ENCODE assay signal across 8 cellular contexts in genomic region chr22:18078329-18079041, GRCh38. TPM values are rescaled to one million over a fixed set of nuclear protein-coding genes. Genes with fewer than 3 reads are reported as not detected.
DNase-seq lines count a peak whose midpoint lies in the region; ATAC-seq, FAIRE-seq and TF ChIP-seq lines count a peak whose summit lies in the region.

No MANE protein-coding gene starts in this region.

- no peaks in the 10 kb centered on the region for H3K27me3 ChIP-seq in GM12878 (replicated peaks in 1 of 2; ENCODE audit: control insufficient read depth in 2 of 2, insufficient read depth in 2 of 2, low read length in 1 of 2)

- TF ChIP-seq EP300 in GM12878 (IDR thresholded peaks at IDR 0.05; ENCODE audit: borderline replicate concordance in 1 of 2, control insufficient read depth in 1 of 2, low read depth in 2 of 2, low read length in 2 of 2): no peak

- H3K4me1 ChIP-seq in GM12878 (ENCODE audit: control insufficient read depth, insufficient read depth, low read length): no peaks in the 10 kb centered on the region

- 0 out of 6 replicates have a peak, but pooled peaks of 2 of the 3 experiments have one; percentile 8 to 13 for TF ChIP-seq CTCF in GM12878 (IDR thresholded peaks at IDR 0.05 in 2 of 3, conservative IDR thresholded peaks at IDR 0.05 in 1 of 3; ENCODE audit: control insufficient read depth in 2 of 3, extremely low read depth in 1 of 3, insufficient read depth in 1 of 3, low read depth in 3 of 3, low read length in 3 of 3)

- peaks cover 65% of the 10 kb centered on the region for H3K79me2 ChIP-seq in GM12878 (ENCODE audit: control insufficient read depth, insufficient read depth, low read length)

- peak overlapping the region; percentile 62 for H3K4me2 ChIP-seq in GM12878 (ENCODE audit: control insufficient read depth, insufficient read depth)

- DNase-seq in DMS 273 (lab: John Stamatoyannopoulos, UW; ENCODE audit: unreplicated experiment) (peak; percentile 63), DMS 273 treated with DMSO at 0.1 percent for 48 hours (lab: John Stamatoyannopoulos, UW) (no peak), SK-N-MC (ENCODE audit: low read depth, low spot score) (no peak), GM12878 (ENCODE audit: low read depth, low spot score) (no peak), iris pigment epithelial cell (ENCODE audit: low read depth) (peak; percentile 36), NCI-H1694 treated with DMSO at 0.1 percent for 48 hours (lab: John Stamatoyannopoulos, UW) (no peak)
- DNase-seq in stimulated activated CD4-positive, alpha-beta T cell treated with anti-CD3 and anti-CD28 coated beads, Interleukin-4, amount 100 ng/mL, for 24 hours: peak; percentile 45

- no peak for FAIRE-seq in GM12878 (lab: Jason Lieb, UNC)

- peak; percentile 13 for ATAC-seq in HG03039 (IDR thresholded peaks at IDR 0.05; ENCODE audit: unreplicated experiment)
- ATAC-seq in GM12878: peak; percentile 75

- H3K27ac ChIP-seq in SK-N-MC: no peak overlapping the region
- peak overlapping the region; percentile 94 for H3K27ac ChIP-seq in GM12878 (ENCODE audit: control insufficient read depth, insufficient read depth)

- CTCF ChIA-PET in GM12878 (lab: Yijun Ruan, JAX): interaction anchor here (0.7 to 7.4 kb wide), 17 partner anchors 11 to 282 kb away, joined by 3 to 167 read pairs (median 9); partner anchors contain the start of genes MICAL3, TUBA8 and USP18

- peak; percentile 28; the same call in 1 of the 2 replicates for TF ChIP-seq RAD21 in GM12878 (IDR thresholded peaks at IDR 0.05; ENCODE audit: insufficient read depth, low read depth, low read length)

- POLR2A ChIA-PET in GM12878 (lab: Charles Lee): interaction anchor here (0.6 to 2.8 kb wide), 8 partner anchors 13 to 862 kb away, joined by 3 to 27 read pairs (median 4); partner anchors contain the start of genes TUBA8 and USP18

- RAD21 ChIA-PET in GM12878 (lab: Charles Lee; ENCODE audit: unreplicated experiment): interaction anchor here (0.7 to 4.9 kb wide), 22 partner anchors 10 to 520 kb away, joined by 3 to 78 read pairs (median 7); partner anchors contain the start of genes TUBA8 and USP18

- SMC1A ChIA-PET in GM12878 (lab: Charles Lee; ENCODE audit: uncharacterized antibody, unreplicated experiment): interaction anchor here (0.7 to 10.0 kb wide), 22 partner anchors 11 to 338 kb away, joined by 3 to 98 read pairs (median 10); partner anchors contain the start of genes MICAL3 and USP18

- no peaks in the 10 kb centered on the region for H4K20me1 ChIP-seq in GM12878 (ENCODE audit: control insufficient read depth, insufficient read depth)

- intact Hi-C loops in GM12878 (cut with micrococcal nuclease; ENCODE audit: unreplicated experiment): loop anchor here (5.0 kb wide), 2 partner anchors 186 to 521 kb away; no protein-coding TSS in a partner anchor

- in situ Hi-C loops in GM12878 (cut with MboI): no loop called here

- H3K9me3 ChIP-seq in SK-N-MC (ENCODE audit: low read depth, low read length) (no peaks in the 10 kb centered on the region), GM12878 (replicated peaks; ENCODE audit: control insufficient read depth, insufficient read depth, low read length) (no peaks in the 10 kb centered on the region; the same call in 2 of the 3 replicates)

- H2AFZ ChIP-seq in GM12878 (ENCODE audit: control insufficient read depth, low read depth, low read length): peak overlapping the region; percentile 49; the same call in 1 of the 2 replicates

- WGBS in GM12878 (ENCODE audit: insufficient coverage, insufficient replicate concordance, low lambda C conversion rate, missing lambda C conversion rate): 4% methylated on average over 42 of the region's 45 CpGs

- BruUV-seq in GM12878 (replicated peaks; lab: Mats Ljungman, UMichigan): TSS peak; percentile 58

- peak; percentile 59 for TF ChIP-seq POLR2A in GM12878 (IDR thresholded peaks at IDR 0.05; ENCODE audit: low read depth, low read length)

- H3K36me3 ChIP-seq in SK-N-MC (ENCODE audit: insufficient read depth, low read length) (peaks cover 42% of the 10 kb centered on the region), GM12878 (ENCODE audit: control insufficient read depth in 2 of 2, insufficient read depth in 2 of 2, low read length in 1 of 2) (peaks cover 5 to 17% of the 10 kb centered on the region in 2 experiments)

- H3K9ac ChIP-seq in SK-N-MC (ENCODE audit: insufficient read length) (peak overlapping the region; percentile 82), GM12878 (ENCODE audit: control insufficient read depth, insufficient read depth, low read length) (peak overlapping the region; percentile 99)

- H3K4me3 ChIP-seq in SK-N-MC (peak overlapping the region; percentile 96), GM12878 (peak overlapping the region; percentile 92)

TF ChIP-seq in GM12878, 131 proteins besides CTCF, POLR2A, EP300 and RAD21 (continues in another document):
- TF ChIP-seq IKZF1 (conservative IDR thresholded peaks at IDR 0.05) (no peak), RELA (IDR thresholded peaks at IDR 0.05; ENCODE audit: borderline replicate concordance, partially characterized antibody) (no peak), BHLHE40 (IDR thresholded peaks at IDR 0.05; ENCODE audit: borderline replicate concordance in 1 of 2, low read depth in 2 of 2, low read length in 1 of 2) (no peak)

RNA-seq across cellular contexts. Expression of gene PEX26, which starts 0.7 kb away (rescaled TPM):
- total RNA-seq in GM12878 (2013; cell fraction: nucleolus; rRNA removed): 32.1 and 35.1 TPM in 2 replicates
- total RNA-seq in GM12878 (2014; rRNA removed) (24.1 and 25.8 TPM in 2 replicates), GM12878 (2014; rRNA removed; fragmentation: Illumina TruSeq; extraction: Trizol) (16.6 and 19.7 TPM in 2 replicates), GM12878 (2021) (50.0 and 50.8 TPM in 2 replicates)
- polyA plus RNA-seq in GM12878 (2011; ENCODE audit: low read depth): 10.9 TPM
- polyA plus RNA-seq in GM12878 (2011; rRNA removed) (21.5 and 29.1 TPM in 2 replicates), GM12878 (2014; fragmentation: Illumina TruSeq; extraction: Trizol) (15.3 and 25.2 TPM in 2 replicates), GM12878 (2014; fragmentation: Nextera tagmentation; extraction: Ambion mirVana) (1 to 10 TPM in 1 of 2 experiments, under 1 TPM in 1; 0.79 to 1.1 TPM), GM12878 (2014; rRNA removed) (35.5 and 39.9 TPM in 2 replicates), GM12878 (2016; fragmentation: Nextera tagmentation; extraction: Ambion mirVana) (1 to 10 TPM; 6.2 to 6.9 TPM)
- polyA plus RNA-seq in GM12878 (2011; cell fraction: cytosol; rRNA removed): 45.9 and 46.4 TPM in 2 replicates
- 21.1 and 25.5 TPM in 2 replicates for polyA plus RNA-seq in GM12878 (2011; cell fraction: nucleus; rRNA removed)
- polyA plus RNA-seq in GM12878 (2012): 20.4 and 25.0 TPM in 2 replicates
- polyA minus RNA-seq in GM12878 (2011; rRNA and poly(A)+ RNA removed): 35.8 and 47.0 TPM in 2 replicates
- polyA minus RNA-seq in GM12878 (2011; cell fraction: cytosol; rRNA and poly(A)+ RNA removed): 16.1 and 18.3 TPM in 2 replicates
- 8.1 and 13.5 TPM in 2 replicates for polyA minus RNA-seq in GM12878 (2011; cell fraction: nucleus; rRNA and poly(A)+ RNA removed)

RNA-seq across cellular contexts. Expression of gene TUBA8, which starts 32.1 kb away (rescaled TPM):
- total RNA-seq in GM12878 (2013; cell fraction: nucleolus; rRNA removed): 7.2 and 8.4 TPM in 2 replicates
- total RNA-seq in GM12878 (2014; rRNA removed) (20.9 and 24.1 TPM in 2 replicates), GM12878 (2014; rRNA removed; fragmentation: Illumina TruSeq; extraction: Trizol) (11.9 and 14.7 TPM in 2 replicates), GM12878 (2021) (21.0 and 21.1 TPM in 2 replicates)
- polyA plus RNA-seq in GM12878 (2011; ENCODE audit: low read depth): 7.9 TPM
- polyA plus RNA-seq in GM12878 (2011; rRNA removed) (4.1 and 7.0 TPM in 2 replicates), GM12878 (2014; fragmentation: Illumina TruSeq; extraction: Trizol) (13.1 and 23.7 TPM in 2 replicates), GM12878 (2014; fragmentation: Nextera tagmentation; extraction: Ambion mirVana) (1 to 10 TPM; 2.2 to 5.5 TPM), GM12878 (2014; rRNA removed) (25.5 and 26.0 TPM in 2 replicates), GM12878 (2016; fragmentation: Nextera tagmentation; extraction: Ambion mirVana) (10 to 100 TPM; 27.3 to 30.3 TPM)
- 11.6 and 12.3 TPM in 2 replicates for polyA plus RNA-seq in GM12878 (2011; cell fraction: cytosol; rRNA removed)
- polyA plus RNA-seq in GM12878 (2011; cell fraction: nucleus; rRNA removed): 6.2 and 6.5 TPM in 2 replicates
- polyA plus RNA-seq in GM12878 (2012): 8.5 and 13.0 TPM in 2 replicates
- 4.2 and 7.4 TPM in 2 replicates for polyA minus RNA-seq in GM12878 (2011; rRNA and poly(A)+ RNA removed)
- polyA minus RNA-seq in GM12878 (2011; cell fraction: cytosol; rRNA and poly(A)+ RNA removed): 1.4 and 1.6 TPM in 2 replicates
- 0.48 and 1.4 TPM in 2 replicates for polyA minus RNA-seq in GM12878 (2011; cell fraction: nucleus; rRNA and poly(A)+ RNA removed)

RNA-seq across cellular contexts. Expression of gene MICAL3, which starts 54.1 kb away (rescaled TPM):
- total RNA-seq in GM12878 (2013; cell fraction: nucleolus; rRNA removed): 350 and 390 TPM in 2 replicates
- total RNA-seq in GM12878 (2014; rRNA removed): 24.1 and 26.8 TPM in 2 replicates
- 27.0 and 30.5 TPM in 2 replicates for total RNA-seq in GM12878 (2014; rRNA removed; fragmentation: Illumina TruSeq; extraction: Trizol)
- 88.1 and 92.2 TPM in 2 replicates for total RNA-seq in GM12878 (2021)
- polyA plus RNA-seq in GM12878 (2011; ENCODE audit: low read depth): 10.0 TPM
- polyA plus RNA-seq in GM12878 (2011; rRNA removed): 12.6 and 21.2 TPM in 2 replicates
- polyA plus RNA-seq in GM12878 (2011; cell fraction: cytosol; rRNA removed): 10.7 and 12.7 TPM in 2 replicates
- 68.4 and 143 TPM in 2 replicates for polyA plus RNA-seq in GM12878 (2011; cell fraction: nucleus; rRNA removed)
- 17.8 and 21.9 TPM in 2 replicates for polyA plus RNA-seq in GM12878 (2012)
- 44.7 and 57.4 TPM in 2 replicates for polyA plus RNA-seq in GM12878 (2014; fragmentation: Illumina TruSeq; extraction: Trizol)
- polyA plus RNA-seq in GM12878 (2014; fragmentation: Nextera tagmentation; extraction: Ambion mirVana): 1 to 10 TPM; 2.6 to 3.3 TPM
- polyA plus RNA-seq in GM12878 (2014; rRNA removed): 30.8 and 36.1 TPM in 2 replicates
- 10 to 100 TPM; 11.0 to 16.4 TPM for polyA plus RNA-seq in GM12878 (2016; fragmentation: Nextera tagmentation; extraction: Ambion mirVana)
- polyA minus RNA-seq in GM12878 (2011; rRNA and poly(A)+ RNA removed): 47.1 and 52.2 TPM in 2 replicates
- polyA minus RNA-seq in GM12878 (2011; cell fraction: cytosol; rRNA and poly(A)+ RNA removed): 18.7 and 21.0 TPM in 2 replicates
- 46.8 and 73.0 TPM in 2 replicates for polyA minus RNA-seq in GM12878 (2011; cell fraction: nucleus; rRNA and poly(A)+ RNA removed)

Comparison
In these comparisons a context has a peak if more than half of its experiments do, and no peak if none do; other contexts are left out.
1. DNase-seq: peak in DMS 273 (single experiment), iris pigment epithelial cell (single experiment) and stimulated activated CD4-positive, alpha-beta T cell treated with anti-CD3 and anti-CD28 coated beads, Interleukin-4, amount 100 ng/mL, for 24 hours (single experiment); none in DMS 273 treated with DMSO at 0.1 percent for 48 hours (single experiment), SK-N-MC (single experiment), GM12878 (single experiment) and NCI-H1694 treated with DMSO at 0.1 percent for 48 hours (single experiment).